In genomic region chr20:13717631-13718044, GRCh38 we compare ENCODE assay signal across 11 cellular contexts.
DNase-seq lines count a peak whose midpoint lies in the region; ATAC-seq and TF ChIP-seq lines count a peak whose summit lies in the region.
"Had no signal": no experiment of that assay in that cellular context is flagged by ENCODE, and none has a peak within 500 bp of the region (broad histone marks: within the 10 kb centered on the region; RNA-seq: fewer than 3 reads in every experiment).

No MANE protein-coding gene starts in this region.

- H3K4me3 ChIP-seq in OCI-LY7 (ENCODE audit: low read depth, low read length, poor library complexity, severe bottlenecking) = no peak overlapping the region
- H3K4me3 ChIP-seq: psoas muscle, SJSA1 had no signal

- ATAC-seq in GM18868 (IDR thresholded peaks at IDR 0.05; ENCODE audit: unreplicated experiment) (peak; percentile 93), GM21447 (IDR thresholded peaks at IDR 0.05; ENCODE audit: unreplicated experiment) (peak; percentile 90), HG03095 (IDR thresholded peaks at IDR 0.05; ENCODE audit: unreplicated experiment) (peak; percentile 92), WTC11 (peak; percentile 72)
- ATAC-seq in stimulated activated naive CD8-positive, alpha-beta T cell treated with anti-CD3 and anti-CD28 coated beads, Interleukin-15, Interleukin-2, amounts not matched to agents 100 U/mL and 50 U/mL, for 24 hours = no peak
- ATAC-seq: psoas muscle had no signal

- H3K27ac ChIP-seq in OCI-LY7 (ENCODE audit: low read depth, low read length, poor library complexity, severe bottlenecking) = no peak overlapping the region
- H3K27ac ChIP-seq: psoas muscle, SJSA1 had no signal

- intact Hi-C loops in OCI-LY7 (cut with micrococcal nuclease; ENCODE audit: unreplicated experiment) = no loop called here

- no peaks in the 10 kb centered on the region for H3K4me1 ChIP-seq in OCI-LY7 (ENCODE audit: insufficient read depth, low read length, poor library complexity, severe bottlenecking)
- H3K4me1 ChIP-seq: psoas muscle, SJSA1 had no signal

- H3K4me3 Mint-ChIP-seq in WTC11 = no peak overlapping the region
- H3K4me3 Mint-ChIP-seq: HFFc6 had no signal

- H2AFZ ChIP-seq in OCI-LY7 (ENCODE audit: low read length) = no peak overlapping the region

- H3K27me3 Mint-ChIP-seq in WTC11 (ENCODE audit: low read depth) = no peaks in the 10 kb centered on the region

- H4K20me1 ChIP-seq in OCI-LY7 (ENCODE audit: insufficient read depth, low read length) = no peaks in the 10 kb centered on the region

- TF ChIP-seq CTCF in WTC11 (IDR thresholded peaks at IDR 0.05) (no peak), OCI-LY7 (conservative IDR thresholded peaks at IDR 0.05; ENCODE audit: low read length) (no peak)

- BruUV-seq in OCI-LY7 (replicated peaks; lab: Mats Ljungman, UMichigan) = no TSS peak

- POLR2A ChIA-PET in WTC11 (lab: Charles Lee) (no interaction called here), OCI-LY7 (lab: Charles Lee) (no interaction called here)

- peaks cover 77% of the 10 kb centered on the region for H3K36me3 ChIP-seq in OCI-LY7 (ENCODE audit: insufficient read depth, low read length)

- DNase-seq in WTC11 (ENCODE audit: low spot score) (no peak), OCI-LY7 (ENCODE audit: low spot score) (no peak), NCI-H1105 (lab: John Stamatoyannopoulos, UW) (no peak), SKM-1 treated with dmso at 0.1 percent for 144 hours (lab: John Stamatoyannopoulos, UW; ENCODE audit: unreplicated experiment) (no peak)
- no peak for DNase-seq in stimulated activated naive CD8-positive, alpha-beta T cell treated with anti-CD3 and anti-CD28 coated beads, Interleukin-15, Interleukin-2, amounts not matched to agents 100 U/mL and 50 U/mL, for 24 hours
- DNase-seq: HFFc6, psoas muscle had no signal

- no peaks in the 10 kb centered on the region for H3K9me2 ChIP-seq in OCI-LY7 (ENCODE audit: insufficient read depth, low read length)

- peaks cover 44% of the 10 kb centered on the region for H3K36me3 Mint-ChIP-seq in WTC11

- CTCF ChIA-PET in WTC11 (lab: Charles Lee) (interaction anchor here (1.0 kb wide), 1 partner anchor 54 kb away, joined by 3 read pairs; no protein-coding TSS in a partner anchor), OCI-LY7 (lab: Charles Lee; ENCODE audit: unreplicated experiment) (no interaction called here)

- H3K9me3 ChIP-seq in OCI-LY7 (ENCODE audit: low read length) = no peaks in the 10 kb centered on the region
- H3K9me3 ChIP-seq: psoas muscle, SJSA1 had no signal

- H3K27ac Mint-ChIP-seq in WTC11 = peak overlapping the region; percentile 86; the same call in 1 of the 2 replicates
- H3K27ac Mint-ChIP-seq: HFFc6 had no signal

- peaks cover 5% of the 10 kb centered on the region for H3K9me3 Mint-ChIP-seq in WTC11
- H3K9me3 Mint-ChIP-seq: HFFc6 had no signal

- H3K4me1 Mint-ChIP-seq in WTC11 = peaks cover 13% of the 10 kb centered on the region

- H3K4me2 ChIP-seq in OCI-LY7 (ENCODE audit: low read length) = no peak overlapping the region

- H3K79me2 ChIP-seq in OCI-LY7 (ENCODE audit: insufficient read depth, low read depth, low read length) = no peaks in the 10 kb centered on the region

TF ChIP-seq in WTC11, 78 proteins besides CTCF, POLR2A, EP300 and RAD21:
- TF ChIP-seq MXD4 (CRISPR knock-in tag; IDR thresholded peaks at IDR 0.05; ENCODE audit: borderline replicate concordance) = no peak
- TF ChIP-seq ZBTB21 (CRISPR knock-in tag; IDR thresholded peaks at IDR 0.05; ENCODE audit: borderline replicate concordance) = no peak
- no peak for TF ChIP-seq ZNF232 (CRISPR knock-in tag; IDR thresholded peaks at IDR 0.05)
- no peak for TF ChIP-seq ZNF281 (CRISPR knock-in tag; IDR thresholded peaks at IDR 0.05)
- no peak for TF ChIP-seq NR3C1 (CRISPR knock-in tag; conservative IDR thresholded peaks at IDR 0.05; ENCODE audit: low read depth)
- TF ChIP-seq JUN (CRISPR knock-in tag; IDR thresholded peaks at IDR 0.05) = no peak
- TF ChIP-seq GABPB1 (CRISPR knock-in tag; IDR thresholded peaks at IDR 0.05) = no peak
- no peak for TF ChIP-seq FOXP1 (CRISPR knock-in tag; IDR thresholded peaks at IDR 0.05; ENCODE audit: borderline replicate concordance)
- TF ChIP-seq ATF6 (CRISPR knock-in tag; IDR thresholded peaks at IDR 0.05) = no peak
- TF ChIP-seq GRHL2 (CRISPR knock-in tag; IDR thresholded peaks at IDR 0.05; ENCODE audit: insufficient replicate concordance, severe bottlenecking) = no peak
- TF ChIP-seq IRF2 (CRISPR knock-in tag; IDR thresholded peaks at IDR 0.05; ENCODE audit: borderline replicate concordance, low read depth) = no peak
- no peak for TF ChIP-seq FOXK1 (CRISPR knock-in tag; IDR thresholded peaks at IDR 0.05)
- TF ChIP-seq OVOL2 (CRISPR knock-in tag; IDR thresholded peaks at IDR 0.05; ENCODE audit: borderline replicate concordance) = no peak
- TF ChIP-seq ERG (CRISPR knock-in tag; IDR thresholded peaks at IDR 0.05) = no peak
